In genomic region chr15:31270767-31271166, GRCh38 we compare ENCODE assay signal across 1 cellular context.
TF ChIP-seq lines count a peak whose summit lies in the region.

No MANE protein-coding gene starts in this region.

TF ChIP-seq in GM12878, 131 proteins besides CTCF, POLR2A, EP300 and RAD21 (continued from another document):
- no peak for TF ChIP-seq ZNF592 (IDR thresholded peaks at IDR 0.05)
- TF ChIP-seq SREBF2 (IDR thresholded peaks at IDR 0.05; ENCODE audit: low read length) = no peak
